16 cellular contexts compared by ENCODE assay signal in the genomic region with DNA sequence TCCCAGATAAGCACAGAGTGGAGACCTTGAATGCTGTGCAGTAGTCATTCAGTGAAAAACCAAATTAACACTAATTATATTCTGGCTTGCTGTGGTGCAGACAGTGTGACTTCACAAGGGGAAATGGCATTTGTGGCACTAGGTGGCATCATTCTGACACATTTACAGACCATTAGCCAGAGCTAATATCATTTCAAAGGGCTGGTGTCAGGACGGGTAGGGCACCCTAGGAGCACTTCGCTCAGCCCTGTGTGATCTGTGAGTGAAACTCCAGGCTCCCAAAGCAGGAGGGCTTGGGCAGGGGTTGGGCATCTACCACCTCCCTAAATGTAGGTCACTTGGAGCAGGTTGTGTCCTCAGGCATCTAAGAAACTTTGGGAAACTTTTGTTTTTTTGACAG.
DNase-seq lines count a peak whose midpoint lies in the region; ATAC-seq and TF ChIP-seq lines count a peak whose summit lies in the region.
"Had no signal": no experiment of that assay in that cellular context is flagged by ENCODE, and none has a peak within 500 bp of the region (broad histone marks: within the 10 kb centered on the region; RNA-seq: fewer than 3 reads in every experiment).

No MANE protein-coding gene starts in this region.

- H3K4me3 Mint-ChIP-seq in type B pancreatic cell = no peak overlapping the region

- DNase-seq in BE2C = no peak
- peak; percentile 19 for DNase-seq in NAMALWA (ENCODE audit: low spot score)
- DNase-seq in left ventricle myocardium inferior = no peak
- DNase-seq in cerebellar nuclear complex (lab: John Stamatoyannopoulos, UW) = no peak
- DNase-seq in type B pancreatic cell (ENCODE audit: extremely low spot score, unreplicated experiment) = no peak
- DNase-seq: activated CD4-positive, CD25-positive, alpha-beta regulatory T cell treated with anti-CD3 and anti-CD28 coated beads, Interleukin-2, amount 50 U/mL, for 72 hours; activated T-cell treated with anti-CD3 and anti-CD28 coated beads, Interleukin-2, amount 50 U/mL, for 48 hours; amniotic stem cell; dermis blood vessel endothelial cell; mucosa of descending colon; NCI-H510A; stimulated activated CD4-positive, alpha-beta T cell treated with anti-CD3 and anti-CD28 coated beads, Interleukin-4, amount 100 ng/mL, for 1 hour; stimulated activated naive CD4-positive, alpha-beta T cell treated with Interleukin-2 at 50 U/mL for 16 hours had no signal

- H3K4me1 ChIP-seq in BE2C = peaks cover 23% of the 10 kb centered on the region
- H3K4me1 ChIP-seq in left ventricle myocardium inferior = no peaks in the 10 kb centered on the region

- peaks cover 3% of the 10 kb centered on the region for H3K27me3 Mint-ChIP-seq in type B pancreatic cell

- H3K36me3 ChIP-seq in BE2C = no peaks in the 10 kb centered on the region
- H3K36me3 ChIP-seq in left ventricle myocardium inferior = no peaks in the 10 kb centered on the region

- no peak overlapping the region for H3K4me3 ChIP-seq in BE2C (ENCODE audit: low read depth, low read length)
- no peak overlapping the region for H3K4me3 ChIP-seq in left ventricle myocardium inferior
- H3K4me3 ChIP-seq: mucosa of descending colon had no signal

- H3K4me1 Mint-ChIP-seq in type B pancreatic cell (ENCODE audit: unreplicated experiment) = peaks cover 7% of the 10 kb centered on the region

- TF ChIP-seq CTCF in BE2C (IDR thresholded peaks at IDR 0.05; ENCODE audit: low read depth, low read length) (peak; percentile 34), left ventricle myocardium inferior (IDR thresholded peaks at IDR 0.05; ENCODE audit: borderline replicate concordance) (peak; percentile 35), type B pancreatic cell (conservative IDR thresholded peaks at IDR 0.05) (no peak)

- peaks cover 12% of the 10 kb centered on the region for H3K9me3 Mint-ChIP-seq in type B pancreatic cell

- H3K36me3 Mint-ChIP-seq in type B pancreatic cell = no peaks in the 10 kb centered on the region

- no peak overlapping the region for H3K27ac Mint-ChIP-seq in type B pancreatic cell

- no peaks in the 10 kb centered on the region for H3K9me3 ChIP-seq in BE2C
- no peaks in the 10 kb centered on the region for H3K9me3 ChIP-seq in left ventricle myocardium inferior (replicated peaks)
- H3K9me3 ChIP-seq: mucosa of descending colon had no signal

- ATAC-seq in GM18498 (IDR thresholded peaks at IDR 0.05; ENCODE audit: unreplicated experiment) = peak; percentile 58
- ATAC-seq in GM19397 (IDR thresholded peaks at IDR 0.05; ENCODE audit: unreplicated experiment) = no peak
- no peak for ATAC-seq in GM21717 (IDR thresholded peaks at IDR 0.05; ENCODE audit: unreplicated experiment)
- ATAC-seq: mucosa of descending colon had no signal

- H3K27ac ChIP-seq in left ventricle myocardium inferior (replicated peaks) = no peak overlapping the region

- H3K27me3 ChIP-seq in BE2C = no peaks in the 10 kb centered on the region
- H3K27me3 ChIP-seq in left ventricle myocardium inferior (ENCODE audit: low read depth) = peaks cover 1% of the 10 kb centered on the region

- intact Hi-C loops in left ventricle myocardium inferior (cut with micrococcal nuclease) = no loop called here
